Comparison of ENCODE assay signal across 19 cellular contexts in genomic region chr2:38446972-38447561, GRCh38.
DNase-seq lines count a peak whose midpoint lies in the region; ATAC-seq and TF ChIP-seq lines count a peak whose summit lies in the region.
"Had no signal": no experiment of that assay in that cellular context is flagged by ENCODE, and none has a peak within 500 bp of the region (broad histone marks: within the 10 kb centered on the region; RNA-seq: fewer than 3 reads in every experiment).

No MANE protein-coding gene starts in this region.

- peaks cover 23% of the 10 kb centered on the region for H3K4me1 Mint-ChIP-seq in neural progenitor cell
- H3K4me1 Mint-ChIP-seq: CD14-positive monocyte; IgD-negative memory B cell; stimulated activated effector memory CD8-positive, alpha-beta T cell treated with anti-CD3 and anti-CD28 coated beads, Interleukin-12 subunit alpha, Interleukin-12 subunit beta, amount 100 ng/mL, for 72 hours had no signal

- 40 to 58% methylated on average over 7 of the region's 7 CpGs for WGBS in esophagus, 2 donors
- 76% methylated on average over 6 of the region's 7 CpGs; no CpG with 5 or more reads in 1 of the 2 donors for WGBS in transverse colon (ENCODE audit: low coverage in 1 of 2), 2 donors

- H3K9me3 Mint-ChIP-seq in neural progenitor cell: no peaks in the 10 kb centered on the region
- H3K9me3 Mint-ChIP-seq: CD14-positive monocyte; IgD-negative memory B cell; stimulated activated effector memory CD8-positive, alpha-beta T cell treated with anti-CD3 and anti-CD28 coated beads, Interleukin-12 subunit alpha, Interleukin-12 subunit beta, amount 100 ng/mL, for 72 hours; T-helper 1 cell treated with Interleukin-12 subunit alpha and Interleukin-12 subunit beta and Interleukin-4 antibody, amounts not matched to agents 30 μg/mL and 1 μg/mL, for 36 hours had no signal

- DNase-seq in RWPE2 (ENCODE audit: low spot score): no peak
- no peak for DNase-seq in neural progenitor cell (ENCODE audit: low spot score)
- no peak for DNase-seq in transverse colon
- no peak for DNase-seq in GM10248 (ENCODE audit: extremely low spot score)
- DNase-seq in inferior parietal cortex (ENCODE audit: extremely low spot score): no peak
- DNase-seq: activated CD4-positive, alpha-beta T cell treated with anti-CD3 and anti-CD28 coated beads for 48 hours; activated naive CD4-positive, alpha-beta T cell treated with anti-CD3 and anti-CD28 coated beads, Interleukin-2, amount 50 U/mL, for 16 hours; anterior cingulate cortex; cortex of kidney; NCI-H1436; NCI-H2171; spleen; stimulated activated CD4-positive, alpha-beta T cell treated with anti-CD3 and anti-CD28 coated beads, Interleukin-2, amount 100 ng/mL, for 48 hours had no signal

- no peaks in the 10 kb centered on the region for H3K36me3 ChIP-seq in RWPE2 (ENCODE audit: low read depth)
- H3K36me3 ChIP-seq in esophagus (ENCODE audit: control insufficient read depth in 2 of 2, insufficient read depth in 2 of 2, low read length in 1 of 2): no peaks in the 10 kb centered on the region
- no peaks in the 10 kb centered on the region for H3K36me3 ChIP-seq in neural progenitor cell
- H3K36me3 ChIP-seq in transverse colon: no peaks in the 10 kb centered on the region
- H3K36me3 ChIP-seq: spleen had no signal

- peak overlapping the region; percentile 65 for H2AFZ ChIP-seq in neural progenitor cell (replicated peaks)

- H3K27ac Mint-ChIP-seq in neural progenitor cell: peak overlapping the region; percentile 54
- H3K27ac Mint-ChIP-seq: CD14-positive monocyte; IgD-negative memory B cell; stimulated activated effector memory CD8-positive, alpha-beta T cell treated with anti-CD3 and anti-CD28 coated beads, Interleukin-12 subunit alpha, Interleukin-12 subunit beta, amount 100 ng/mL, for 72 hours; T-helper 1 cell treated with Interleukin-12 subunit alpha and Interleukin-12 subunit beta and Interleukin-4 antibody, amounts not matched to agents 30 μg/mL and 1 μg/mL, for 36 hours had no signal

- no peaks in the 10 kb centered on the region for H3K27me3 ChIP-seq in RWPE2 (ENCODE audit: insufficient read depth, poor library complexity, severe bottlenecking)
- no peaks in the 10 kb centered on the region for H3K27me3 ChIP-seq in esophagus (ENCODE audit: control insufficient read depth in 1 of 2, insufficient read depth in 2 of 2, low read length in 2 of 2)
- peaks cover 7% of the 10 kb centered on the region for H3K27me3 ChIP-seq in neural progenitor cell
- H3K27me3 ChIP-seq in transverse colon: no peaks in the 10 kb centered on the region
- H3K27me3 ChIP-seq: spleen had no signal

- H3K36me3 Mint-ChIP-seq in neural progenitor cell: no peaks in the 10 kb centered on the region
- H3K36me3 Mint-ChIP-seq: CD14-positive monocyte; IgD-negative memory B cell; stimulated activated effector memory CD8-positive, alpha-beta T cell treated with anti-CD3 and anti-CD28 coated beads, Interleukin-12 subunit alpha, Interleukin-12 subunit beta, amount 100 ng/mL, for 72 hours had no signal

- in situ Hi-C loops in transverse colon (cut with MboI; ENCODE audit: low pct_ligation_motif_present in 1 of 4, low pct_unique_long_range_greater_than_20kb in 1 of 4, low sequenced_read_pairs in 3 of 4): no loop called here

- TF ChIP-seq POLR2A in transverse colon (IDR thresholded peaks at IDR 0.05): no peak

- no peaks in the 10 kb centered on the region for H3K79me2 ChIP-seq in neural progenitor cell (ENCODE audit: low read depth)

- no peak overlapping the region for H3K9ac ChIP-seq in neural progenitor cell

- intact Hi-C loops in transverse colon (cut with DNase I; ENCODE audit: low total_unique reads): no loop called here

- no peak overlapping the region for H3K4me3 Mint-ChIP-seq in neural progenitor cell
- H3K4me3 Mint-ChIP-seq: CD14-positive monocyte; IgD-negative memory B cell; stimulated activated effector memory CD8-positive, alpha-beta T cell treated with anti-CD3 and anti-CD28 coated beads, Interleukin-12 subunit alpha, Interleukin-12 subunit beta, amount 100 ng/mL, for 72 hours; T-helper 1 cell treated with Interleukin-12 subunit alpha and Interleukin-12 subunit beta and Interleukin-4 antibody, amounts not matched to agents 30 μg/mL and 1 μg/mL, for 36 hours had no signal

- H3K4me2 ChIP-seq in neural progenitor cell: no peak overlapping the region

- no peaks in the 10 kb centered on the region for H4K20me1 ChIP-seq in neural progenitor cell (ENCODE audit: low read depth)

- H3K4me3 ChIP-seq in RWPE2 (ENCODE audit: severe bottlenecking) (no peak overlapping the region), esophagus (ENCODE audit: low read depth in 1 of 2, low read length in 2 of 2) (peak overlapping the region in 1 of 2 donors; percentile 2), neural progenitor cell (no peak overlapping the region), transverse colon (no peak overlapping the region)
- H3K4me3 ChIP-seq: spleen had no signal

- H3F3A ChIP-seq in neural progenitor cell (ENCODE audit: low read depth): peaks cover 26% of the 10 kb centered on the region

- CTCF ChIA-PET in GM10248 (lab: Yijun Ruan, JAX): interaction anchor here (0.9 to 2.9 kb wide), 9 partner anchors 10 to 132 kb away, joined by 3 to 9 read pairs (median 4); no protein-coding TSS in a partner anchor

- POLR2A ChIA-PET in GM10248 (lab: Yijun Ruan, JAX): interaction anchor here (0.6 kb wide), 1 partner anchor 843 kb away, joined by 6 read pairs; no protein-coding TSS in a partner anchor

- H3K9me3 ChIP-seq in RWPE2 (ENCODE audit: severe bottlenecking) (no peaks in the 10 kb centered on the region), esophagus (ENCODE audit: control insufficient read depth in 2 of 2, insufficient read depth in 1 of 2, low read depth in 1 of 2, low read length in 1 of 2) (no peaks in the 10 kb centered on the region), neural progenitor cell (ENCODE audit: low read depth) (no peaks in the 10 kb centered on the region), transverse colon (no peaks in the 10 kb centered on the region)
- H3K9me3 ChIP-seq: spleen had no signal

- ATAC-seq in RWPE2 (ENCODE audit: low read depth): peak; percentile 80
- ATAC-seq in HG03196 (IDR thresholded peaks at IDR 0.05; ENCODE audit: unreplicated experiment): no peak
- ATAC-seq: stimulated activated effector memory CD8-positive, alpha-beta T cell treated with anti-CD3 and anti-CD28 coated beads, Interleukin-12 subunit alpha, Interleukin-12 subunit beta, amount 100 ng/mL, for 72 hours had no signal

- peak overlapping the region; percentile 16 for H3K27ac ChIP-seq in RWPE2 (ENCODE audit: poor library complexity, severe bottlenecking)
- peak overlapping the region; percentile 80 to 87 for H3K27ac ChIP-seq in esophagus (ENCODE audit: low read depth in 2 of 2, low read length in 1 of 2)
- H3K27ac ChIP-seq in neural progenitor cell: no peak overlapping the region
- H3K27ac ChIP-seq in transverse colon: peak overlapping the region in 3 of 4 donors; percentile 10 to 41 (median 35)
- H3K27ac ChIP-seq: spleen had no signal

- peaks cover 6% of the 10 kb centered on the region for H3K27me3 Mint-ChIP-seq in neural progenitor cell (ENCODE audit: insufficient read depth, low read depth)
- H3K27me3 Mint-ChIP-seq: IgD-negative memory B cell had no signal

- H3K4me1 ChIP-seq in RWPE2 (ENCODE audit: insufficient read depth, poor library complexity, severe bottlenecking): peaks cover 25% of the 10 kb centered on the region
- H3K4me1 ChIP-seq in esophagus (ENCODE audit: control insufficient read depth in 2 of 2, insufficient read depth in 2 of 2, low read length in 1 of 2): peaks cover 2 to 4% of the 10 kb centered on the region in 2 donors
- peaks cover 27% of the 10 kb centered on the region for H3K4me1 ChIP-seq in neural progenitor cell
- H3K4me1 ChIP-seq in transverse colon: peaks cover 0 to 17% (median 0%) of the 10 kb centered on the region in 4 donors
- H3K4me1 ChIP-seq: spleen had no signal

- no peak for TF ChIP-seq EP300 in transverse colon (IDR thresholded peaks at IDR 0.05; ENCODE audit: low read depth)

- TF ChIP-seq CTCF in RWPE2 (IDR thresholded peaks at IDR 0.05; ENCODE audit: poor library complexity, severe bottlenecking): no peak
- no peak for TF ChIP-seq CTCF in neural progenitor cell (IDR thresholded peaks at IDR 0.05)
- TF ChIP-seq CTCF in transverse colon (IDR thresholded peaks at IDR 0.05): no peak
- no peak for TF ChIP-seq CTCF in GM10248 (IDR thresholded peaks at IDR 0.05; ENCODE audit: control extremely low read depth, extremely low read depth, low read depth, missing control alignments)
